In the genomic region with DNA sequence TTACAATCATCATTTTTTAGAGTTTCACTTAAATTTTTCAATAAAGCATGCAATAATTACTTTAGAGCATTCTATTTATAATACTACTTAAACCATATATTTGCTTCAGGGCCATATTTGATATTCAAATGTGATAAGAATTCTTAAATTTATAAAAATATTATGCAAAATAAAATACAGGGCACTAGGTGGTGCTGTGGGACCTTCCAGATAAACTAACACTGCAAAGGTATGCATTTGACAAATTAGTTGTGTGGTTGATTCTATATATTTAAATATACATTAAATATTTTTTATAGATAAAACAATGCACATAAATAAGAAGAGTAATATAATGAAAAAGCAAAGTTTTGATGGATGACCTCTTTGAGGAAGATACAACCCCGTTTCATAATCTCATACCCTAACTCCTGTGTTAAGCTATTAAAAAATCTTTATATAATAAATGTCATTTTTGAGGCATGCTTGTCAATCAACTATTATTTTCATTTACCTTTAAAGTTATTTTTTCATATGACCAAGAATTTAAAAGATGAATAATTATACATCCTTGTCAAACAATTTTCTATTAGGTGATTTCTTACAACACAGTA, we compare ENCODE assay signal across 1 cellular context.
TF ChIP-seq lines count a peak whose summit lies in the region.

No MANE protein-coding gene starts in this region.

TF ChIP-seq in K562, 482 proteins besides CTCF, POLR2A, EP300 and RAD21 (continued from another document):
- TF ChIP-seq, protein P1, sequence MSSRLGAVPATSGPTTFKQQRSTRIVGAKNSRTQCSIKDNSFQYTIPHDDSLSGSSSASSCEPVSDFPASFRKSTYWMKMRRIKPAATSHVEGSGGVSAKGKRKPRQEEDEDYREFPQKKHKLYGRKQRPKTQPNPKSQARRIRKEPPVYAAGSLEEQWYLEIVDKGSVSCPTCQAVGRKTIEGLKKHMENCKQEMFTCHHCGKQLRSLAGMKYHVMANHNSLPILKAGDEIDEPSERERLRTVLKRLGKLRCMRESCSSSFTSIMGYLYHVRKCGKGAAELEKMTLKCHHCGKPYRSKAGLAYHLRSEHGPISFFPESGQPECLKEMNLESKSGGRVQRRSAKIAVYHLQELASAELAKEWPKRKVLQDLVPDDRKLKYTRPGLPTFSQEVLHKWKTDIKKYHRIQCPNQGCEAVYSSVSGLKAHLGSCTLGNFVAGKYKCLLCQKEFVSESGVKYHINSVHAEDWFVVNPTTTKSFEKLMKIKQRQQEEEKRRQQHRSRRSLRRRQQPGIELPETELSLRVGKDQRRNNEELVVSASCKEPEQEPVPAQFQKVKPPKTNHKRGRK (tag; IDR thresholded peaks at IDR 0.05) = peak; percentile 2; the same call in 1 of the 2 replicates
- TF ChIP-seq, protein P2, sequence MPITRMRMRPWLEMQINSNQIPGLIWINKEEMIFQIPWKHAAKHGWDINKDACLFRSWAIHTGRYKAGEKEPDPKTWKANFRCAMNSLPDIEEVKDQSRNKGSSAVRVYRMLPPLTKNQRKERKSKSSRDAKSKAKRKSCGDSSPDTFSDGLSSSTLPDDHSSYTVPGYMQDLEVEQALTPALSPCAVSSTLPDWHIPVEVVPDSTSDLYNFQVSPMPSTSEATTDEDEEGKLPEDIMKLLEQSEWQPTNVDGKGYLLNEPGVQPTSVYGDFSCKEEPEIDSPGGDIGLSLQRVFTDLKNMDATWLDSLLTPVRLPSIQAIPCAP (CRISPR knock-in tag; IDR thresholded peaks at IDR 0.05; ENCODE audit: borderline replicate concordance) = no peak
- TF ChIP-seq BRD9 (IDR thresholded peaks at IDR 0.05; ENCODE audit: low read depth, partially characterized antibody) = no peak
